ENCODE assay signal across 16 cellular contexts in genomic region chrX:68912113-68912980, GRCh38.
A peak's percentile ranks its signal among the peaks of the same experiment; 100 is the strongest.
DNase-seq lines count a peak whose midpoint lies in the region; ATAC-seq and TF ChIP-seq lines count a peak whose summit lies in the region.
"Had no signal": no experiment of that assay in that cellular context is flagged by ENCODE, and none has a peak within 500 bp of the region (broad histone marks: within the 10 kb centered on the region; RNA-seq: fewer than 3 reads in every experiment).

No MANE protein-coding gene starts in this region.

- POLR2A ChIA-PET in activated CD4-positive, alpha-beta T cell treated with anti-CD3 and anti-CD28 coated beads for 36 hours (lab: Charles Lee) = no interaction called here

- peak; percentile 42 for ATAC-seq in left lung
- ATAC-seq in sciatic nerve = peak; percentile 90
- ATAC-seq in GM21717 (IDR thresholded peaks at IDR 0.05; ENCODE audit: unreplicated experiment) = no peak
- ATAC-seq in activated CD4-positive, alpha-beta T cell treated with anti-CD3 and anti-CD28 coated beads for 36 hours = no peak
- ATAC-seq: naive thymus-derived CD8-positive, alpha-beta T cell had no signal

- H3K4me1 ChIP-seq in HUES6 (ENCODE audit: control insufficient read depth, insufficient read depth, low read length) (peaks cover 65% of the 10 kb centered on the region), left lung (no peaks in the 10 kb centered on the region)

- H3K9me3 Mint-ChIP-seq in activated CD4-positive, alpha-beta T cell treated with anti-CD3 and anti-CD28 coated beads for 36 hours (ENCODE audit: low read depth) = no peaks in the 10 kb centered on the region
- H3K9me3 Mint-ChIP-seq: activated B cell treated with CpG ODN at 0.5 μM for 24 hours; naive thymus-derived CD8-positive, alpha-beta T cell had no signal

- H3K36me3 Mint-ChIP-seq in activated CD4-positive, alpha-beta T cell treated with anti-CD3 and anti-CD28 coated beads for 36 hours (ENCODE audit: low read depth) = no peaks in the 10 kb centered on the region
- H3K36me3 Mint-ChIP-seq: naive thymus-derived CD8-positive, alpha-beta T cell had no signal

- intact Hi-C loops in left lung (cut with DNase I) = no loop called here
- intact Hi-C loops in sciatic nerve (cut with DNase I) = no loop called here
- intact Hi-C loops in activated CD4-positive, alpha-beta T cell treated with anti-CD3 and anti-CD28 coated beads for 36 hours (cut with DNase I, micrococcal nuclease) = no loop called here

- CTCF ChIA-PET in activated CD4-positive, alpha-beta T cell treated with anti-CD3 and anti-CD28 coated beads for 36 hours (lab: Charles Lee) = no interaction called here

- H3K27ac Mint-ChIP-seq in activated CD4-positive, alpha-beta T cell treated with anti-CD3 and anti-CD28 coated beads for 36 hours = no peak overlapping the region
- H3K27ac Mint-ChIP-seq: activated B cell treated with CpG ODN at 0.5 μM for 24 hours had no signal

- TF ChIP-seq CTCF in choroid plexus epithelial cell (conservative IDR thresholded peaks at IDR 0.05; ENCODE audit: low read depth, low read length) (no peak), left lung (IDR thresholded peaks at IDR 0.05) (no peak)

- H3K27ac ChIP-seq in HUES6 (ENCODE audit: low read depth, low read length) (peak overlapping the region; percentile 47; the same call in 1 of the 2 replicates), left lung (no peak overlapping the region)
- H3K27ac ChIP-seq: skin epidermis had no signal

- no peaks in the 10 kb centered on the region for H3K36me3 ChIP-seq in HUES6 (ENCODE audit: control insufficient read depth, insufficient read depth, low read length)
- no peaks in the 10 kb centered on the region for H3K36me3 ChIP-seq in left lung

- H3K27me3 ChIP-seq in HUES6 (ENCODE audit: control insufficient read depth, insufficient read depth, low read length) (peaks cover 18% of the 10 kb centered on the region), left lung (peaks cover 8 to 9% of the 10 kb centered on the region in 2 donors)

- DNase-seq in choroid plexus epithelial cell (ENCODE audit: low read depth) (peak; percentile 66), left lung (no peak), sciatic nerve (ENCODE audit: low spot score) (no peak), Kasumi-1 (lab: John Stamatoyannopoulos, UW) (no peak), NCI-H146 treated with DMSO at 0.1 percent for 48 hours (lab: John Stamatoyannopoulos, UW; ENCODE audit: unreplicated experiment) (no peak)
- DNase-seq in activated CD4-positive, alpha-beta T cell treated with anti-CD3 and anti-CD28 coated beads for 36 hours = no peak
- DNase-seq: activated B cell treated with CpG ODN at 0.5 μM for 24 hours; activated naive CD4-positive, alpha-beta T cell treated with anti-CD3 and anti-CD28 coated beads, Interleukin-2, amount 50 U/mL, for 16 hours; central memory CD4-positive, alpha-beta T cell; DMS79 treated with DMSO at 0.1 percent for 48 hours; naive thymus-derived CD8-positive, alpha-beta T cell; NCI-H1694 treated with DMSO at 0.1 percent for 48 hours; NCI-H69 had no signal

- H3K4me3 ChIP-seq in HUES6 (ENCODE audit: low read depth, low read length) (peak overlapping the region; percentile 51), choroid plexus epithelial cell (ENCODE audit: low read depth, low read length) (no peak overlapping the region), left lung (no peak overlapping the region)
- H3K4me3 ChIP-seq: skin epidermis had no signal

- H3K4me3 Mint-ChIP-seq in activated CD4-positive, alpha-beta T cell treated with anti-CD3 and anti-CD28 coated beads for 36 hours = no peak overlapping the region
- H3K4me3 Mint-ChIP-seq: activated B cell treated with CpG ODN at 0.5 μM for 24 hours; naive thymus-derived CD8-positive, alpha-beta T cell had no signal

- H3K9me3 ChIP-seq in HUES6 (ENCODE audit: control insufficient read depth, insufficient read depth, low read depth, low read length) (no peaks in the 10 kb centered on the region), left lung (no peaks in the 10 kb centered on the region)

- no peaks in the 10 kb centered on the region for H3K4me1 Mint-ChIP-seq in activated CD4-positive, alpha-beta T cell treated with anti-CD3 and anti-CD28 coated beads for 36 hours
- H3K4me1 Mint-ChIP-seq: activated B cell treated with CpG ODN at 0.5 μM for 24 hours had no signal

- H3K9ac ChIP-seq in HUES6 (ENCODE audit: low read length) = peak overlapping the region; percentile 57

- peaks cover 8% of the 10 kb centered on the region for H3K27me3 Mint-ChIP-seq in activated CD4-positive, alpha-beta T cell treated with anti-CD3 and anti-CD28 coated beads for 36 hours

Comparison
In these comparisons a context has a peak if more than half of its experiments do, and no peak if none do; other contexts are left out.
1. ATAC-seq: peak in left lung (single experiment) and sciatic nerve (single experiment); none in GM21717 (single experiment) and activated CD4-positive, alpha-beta T cell treated with anti-CD3 and anti-CD28 coated beads for 36 hours (single experiment).